Comparison of ENCODE assay signal across 8 cellular contexts in the genomic region with DNA sequence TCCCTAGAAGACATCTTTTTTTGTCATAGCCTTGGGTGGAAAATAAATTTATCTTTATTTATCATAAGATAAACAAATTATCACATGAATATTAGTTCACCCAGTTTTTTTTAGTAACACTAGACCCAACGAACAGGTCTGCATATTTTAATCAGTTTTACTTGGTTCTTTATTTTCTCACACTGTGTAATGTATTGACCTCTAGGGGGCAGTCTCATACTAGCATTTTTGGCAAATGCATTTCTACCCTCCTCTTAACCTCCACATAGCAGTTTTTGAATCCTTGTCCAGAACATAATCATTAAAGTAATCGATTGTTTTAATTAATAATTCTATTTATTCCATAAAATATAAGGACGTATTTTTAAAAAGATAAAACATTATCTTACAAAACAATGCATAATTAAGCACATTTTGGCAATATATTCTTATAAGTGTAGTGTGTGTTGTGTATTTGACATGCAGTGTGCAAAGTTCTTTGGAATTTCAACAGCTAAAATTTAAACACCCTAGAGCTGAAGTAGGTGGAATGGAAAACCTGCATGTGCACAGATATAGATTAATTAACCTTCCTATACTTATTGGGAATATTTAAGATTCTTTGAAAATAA. TPM values are rescaled to one million over a fixed set of nuclear protein-coding genes. Genes with fewer than 3 reads are reported as not detected.
DNase-seq lines count a peak whose midpoint lies in the region; ATAC-seq and TF ChIP-seq lines count a peak whose summit lies in the region.

No MANE protein-coding gene starts in this region.

- no peak overlapping the region for H3K9ac ChIP-seq in GM23248
- H3K9ac ChIP-seq in Karpas-422 (ENCODE audit: low read length): no peak overlapping the region
- H3K9ac ChIP-seq in endodermal cell (ENCODE audit: extremely low read depth, low read length, poor library complexity, severe bottlenecking): no peak overlapping the region

- H3K27ac Mint-ChIP-seq in endodermal cell: no peak overlapping the region

- H3K79me2 ChIP-seq in GM23248 (ENCODE audit: insufficient read depth): no peaks in the 10 kb centered on the region
- H3K79me2 ChIP-seq in Karpas-422 (ENCODE audit: low read length): no peaks in the 10 kb centered on the region

- peaks cover 6% of the 10 kb centered on the region for H3K27me3 Mint-ChIP-seq in endodermal cell (ENCODE audit: insufficient read depth)

- H3K9me3 Mint-ChIP-seq in endodermal cell: no peaks in the 10 kb centered on the region

- no peaks in the 10 kb centered on the region for H3K36me3 Mint-ChIP-seq in endodermal cell (ENCODE audit: low read depth)

- H3K27me3 ChIP-seq in GM23248 (replicated peaks; ENCODE audit: insufficient read depth) (no peaks in the 10 kb centered on the region), Karpas-422 (ENCODE audit: low read length) (no peaks in the 10 kb centered on the region), endodermal cell (ENCODE audit: control insufficient read depth, insufficient read depth, low read length, poor library complexity, severe bottlenecking) (no peaks in the 10 kb centered on the region)

- H3K4me3 ChIP-seq in GM23248 (no peak overlapping the region), Karpas-422 (ENCODE audit: low read length) (no peak overlapping the region), endodermal cell (ENCODE audit: low read length) (no peak overlapping the region)

- 0 to 1% methylated on average over 3 of the region's 3 CpGs for WGBS in GM23248 (ENCODE audit: low coverage in 1 of 2, low lambda C conversion rate in 2 of 2, missing lambda C conversion rate in 2 of 2), 2 experiments
- WGBS in endodermal cell (ENCODE audit: insufficient coverage in 1 of 2, insufficient read length in 1 of 2), 2 experiments: 70% methylated on average over 1 of the region's 3 CpGs; no CpG with 5 or more reads in 1 of the 2 experiments

- H3K27ac ChIP-seq in GM23248: no peak overlapping the region
- H3K27ac ChIP-seq in Karpas-422 (ENCODE audit: low read length): no peak overlapping the region
- no peak overlapping the region for H3K27ac ChIP-seq in endodermal cell (ENCODE audit: low read depth, low read length)

- in situ Hi-C loops in GM23248 (cut with MboI): loop anchor here (5.0 to 25.0 kb wide), 2 partner anchors 350 to 525 kb away; a partner anchor contains a TSS

- H3F3A ChIP-seq in GM23248 (ENCODE audit: insufficient read depth): no peaks in the 10 kb centered on the region

- DNase-seq in GM04504 (ENCODE audit: low read depth): peak; percentile 23
- DNase-seq in GM23248: peak; percentile 80
- peak; percentile 83 for DNase-seq in Karpas-422
- DNase-seq in OCI-M1 (lab: John Stamatoyannopoulos, UW): peak; percentile 77
- no peak for DNase-seq in endodermal cell
- DNase-seq in myocyte (ENCODE audit: low read depth): peak; percentile 70
- no peak for DNase-seq in activated effector memory CD4-positive, alpha-beta T cell treated with Interleukin-2 at 50 U/mL for 16 hours

- peak; percentile 94 for TF ChIP-seq CTCF in endodermal cell (conservative IDR thresholded peaks at IDR 0.05)

- H4K20me1 ChIP-seq in GM23248 (ENCODE audit: insufficient read depth): no peaks in the 10 kb centered on the region
- no peaks in the 10 kb centered on the region for H4K20me1 ChIP-seq in Karpas-422 (ENCODE audit: insufficient read depth, low read depth, low read length)

- H3K9me3 ChIP-seq in GM23248 (ENCODE audit: low read depth) (no peaks in the 10 kb centered on the region), Karpas-422 (ENCODE audit: low read length) (no peaks in the 10 kb centered on the region), endodermal cell (ENCODE audit: control insufficient read depth, low read length) (no peaks in the 10 kb centered on the region)

- H3K4me2 ChIP-seq in GM23248 (ENCODE audit: unreplicated experiment) (no peak overlapping the region), Karpas-422 (ENCODE audit: low read depth, low read length, poor library complexity, severe bottlenecking) (no peak overlapping the region)

- H3K4me3 Mint-ChIP-seq in endodermal cell: no peak overlapping the region

- ATAC-seq in GM19452 (IDR thresholded peaks at IDR 0.05; ENCODE audit: unreplicated experiment): no peak

- H3K4me1 ChIP-seq in GM23248 (ENCODE audit: insufficient read depth) (no peaks in the 10 kb centered on the region), Karpas-422 (ENCODE audit: low read length) (no peaks in the 10 kb centered on the region), endodermal cell (ENCODE audit: control insufficient read depth, insufficient read depth, low read length) (no peaks in the 10 kb centered on the region)

- H3K36me3 ChIP-seq in GM23248 (ENCODE audit: low read depth) (no peaks in the 10 kb centered on the region), Karpas-422 (ENCODE audit: insufficient read depth, low read length) (no peaks in the 10 kb centered on the region), endodermal cell (ENCODE audit: control insufficient read depth, insufficient read depth, low read length) (no peaks in the 10 kb centered on the region)

- H3K4me1 Mint-ChIP-seq in endodermal cell: no peaks in the 10 kb centered on the region

- H3K9me2 ChIP-seq in GM23248 (ENCODE audit: insufficient read depth) (no peaks in the 10 kb centered on the region), Karpas-422 (replicated peaks; ENCODE audit: insufficient read depth, low read length) (no peaks in the 10 kb centered on the region)

- no peak overlapping the region for H2AFZ ChIP-seq in GM23248
- H2AFZ ChIP-seq in Karpas-422 (ENCODE audit: low read length): no peak overlapping the region

RNA-seq across cellular contexts. Expression of a gene that starts 31.6 kb away (rescaled TPM):
- total RNA-seq in GM23248 (2014; rRNA removed; shearing (Covaris generic)): 0.11 and 0.76 TPM in 2 replicates
- polyA plus RNA-seq in GM23248 (2016; fragmentation: Nextera tagmentation; extraction: Ambion mirVana): 0.15 and 0.18 TPM in 2 replicates
- not detected in 2 replicates for total RNA-seq in Karpas-422 (2014; rRNA removed; shearing (Covaris generic); ENCODE audit: low replicate concordance)
- under 1 TPM in 1 of 2 donors, not detected in 1; 0.13 TPM for total RNA-seq in endodermal cell
- 0.18 TPM for polyA plus RNA-seq in endodermal cell (2013, experiment 1 of 2)
- 0.25 TPM for polyA plus RNA-seq in endodermal cell (2013, experiment 2 of 2)
- 0.47 and 0.72 TPM in 2 replicates for total RNA-seq in myocyte
- 0.18 TPM for polyA plus RNA-seq in myocyte (2012)

Comparison
In these comparisons a context has a peak if more than half of its experiments do, and no peak if none do; other contexts are left out.
1. DNase-seq: peak in GM04504 (single experiment), GM23248 (single experiment), Karpas-422 (single experiment), OCI-M1 (single experiment) and myocyte (single experiment); none in endodermal cell (single experiment) and activated effector memory CD4-positive, alpha-beta T cell treated with Interleukin-2 at 50 U/mL for 16 hours (single experiment).